Comparison of ENCODE assay signal across 18 cellular contexts in genomic region chr14:69339426-69339825, GRCh38.
"Had no signal": no experiment of that assay in that cellular context is flagged by ENCODE, and none has a peak within 500 bp of the region (broad histone marks: within the 10 kb centered on the region; RNA-seq: fewer than 3 reads in every experiment).

No MANE protein-coding gene starts in this region.

- H3K4me1 ChIP-seq: foreskin keratinocyte, gastroesophageal sphincter, left lung, lower lobe of right lung had no signal

- DNase-seq: dermis blood vessel endothelial cell; dorsolateral prefrontal cortex; effector CD4-positive, alpha-beta T cell; effector memory CD4-positive, alpha-beta T cell; foreskin keratinocyte; head of caudate nucleus; heart right ventricle; hippocampal formation; left cardiac atrium; left ventricle myocardium superior; lower lobe of right lung; mesenchymal stem cell; mucosa of descending colon; naive B cell had no signal

- H3K36me3 ChIP-seq: gastroesophageal sphincter, left lung, lower lobe of right lung had no signal

- H3K27me3 ChIP-seq: dorsolateral prefrontal cortex, esophagus muscularis mucosa, gastroesophageal sphincter, heart right ventricle, left lung had no signal

- H3K4me3 ChIP-seq: coronary artery, dorsolateral prefrontal cortex, esophagus muscularis mucosa, gastroesophageal sphincter, heart right ventricle, left lung, lower lobe of right lung, mucosa of descending colon had no signal

- H3K27ac ChIP-seq: coronary artery, dorsolateral prefrontal cortex, esophagus muscularis mucosa, foreskin keratinocyte, gastroesophageal sphincter, heart right ventricle, left lung, lower lobe of right lung had no signal

- H3K9me3 ChIP-seq: esophagus muscularis mucosa, gastroesophageal sphincter, heart right ventricle, left lung, lower lobe of right lung, mucosa of descending colon had no signal
